8 cellular contexts compared by ENCODE assay signal in the genomic region with DNA sequence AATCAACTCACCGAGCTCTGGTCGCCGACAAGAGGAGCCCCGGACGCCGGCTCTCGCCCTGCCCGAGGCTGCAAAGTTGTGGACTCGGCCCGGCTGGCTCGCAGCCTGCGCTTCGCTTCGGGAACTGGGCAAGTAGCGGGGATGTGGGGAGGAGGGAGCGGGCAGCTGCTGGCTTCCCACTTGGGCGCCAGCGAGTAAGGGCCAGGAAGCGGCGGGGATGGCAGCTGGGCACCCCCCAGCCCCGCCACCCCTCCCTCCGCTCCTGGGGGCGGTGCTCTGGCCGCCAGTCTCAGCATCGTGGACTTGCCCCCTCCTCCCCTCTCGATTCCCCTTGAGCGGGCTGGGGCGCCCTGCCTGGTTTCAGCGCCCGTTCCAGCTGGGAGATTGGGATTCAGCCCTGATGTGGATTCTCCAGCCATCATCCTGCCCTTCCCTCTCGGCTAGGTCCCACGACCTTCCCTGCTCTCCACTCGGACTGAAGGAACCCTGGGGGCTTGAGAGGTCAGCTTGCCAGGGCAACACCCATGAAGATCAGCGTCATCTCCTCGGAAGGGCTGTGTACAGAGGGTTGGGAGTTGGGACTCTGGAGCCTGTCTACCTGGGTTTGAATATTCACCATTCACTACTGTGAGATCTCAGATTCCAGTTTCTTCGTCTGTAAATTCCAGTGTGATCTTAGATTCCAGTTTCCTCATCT. TPM values are rescaled to one million over a fixed set of nuclear protein-coding genes. Genes with fewer than 3 reads are reported as not detected.
DNase-seq lines count a peak whose midpoint lies in the region; ATAC-seq and TF ChIP-seq lines count a peak whose summit lies in the region.

Gene ZDHHC22 (minus strand): TSS at position 200 of the 697 bp plus-strand sequence. CDS start 2,053 bp downstream, outside the sequence.

- peak within 1 kb of the TSS; percentile 62 for H3K4me3 ChIP-seq in BE2C (ENCODE audit: low read depth, low read length)
- no peak within 1 kb of the TSS for H3K4me3 ChIP-seq in OCI-LY7 (ENCODE audit: low read depth, low read length, poor library complexity, severe bottlenecking)

- no peaks in the 10 kb centered on the region for H3K9me2 ChIP-seq in OCI-LY7 (ENCODE audit: insufficient read depth, low read length)

- no peak for TF ChIP-seq CTCF in BE2C (IDR thresholded peaks at IDR 0.05; ENCODE audit: low read depth, low read length)
- no peak for TF ChIP-seq CTCF in OCI-LY7 (conservative IDR thresholded peaks at IDR 0.05; ENCODE audit: low read length)

- no peak for ATAC-seq in naive B cell (ENCODE audit: low read depth in 2 of 2)
- no peak for ATAC-seq in HG02884 (IDR thresholded peaks at IDR 0.05; ENCODE audit: unreplicated experiment)
- ATAC-seq in HG02840 (IDR thresholded peaks at IDR 0.05; ENCODE audit: low FRiP score, unreplicated experiment) = no peak

- H3K4me1 ChIP-seq in BE2C (peaks cover 2% of the 10 kb centered on the region; the same call in 1 of the 2 replicates), OCI-LY7 (ENCODE audit: insufficient read depth, low read length, poor library complexity, severe bottlenecking) (no peaks in the 10 kb centered on the region)

- no peaks in the 10 kb centered on the region; the same call in 1 of the 2 replicates for H4K20me1 ChIP-seq in OCI-LY7 (ENCODE audit: insufficient read depth, low read length)

- peak within 1 kb of the TSS; percentile 73 to 93 (median 84) for H3K4me3 Mint-ChIP-seq in naive B cell

- no peak within 1 kb of the TSS for H3K4me2 ChIP-seq in OCI-LY7 (ENCODE audit: low read length)

- peaks cover 29 to 37% (median 31%) of the 10 kb centered on the region in 3 donors for H3K4me1 Mint-ChIP-seq in naive B cell

- H3K79me2 ChIP-seq in OCI-LY7 (ENCODE audit: insufficient read depth, low read depth, low read length) = no peaks in the 10 kb centered on the region

- intact Hi-C loops in OCI-LY7 (cut with micrococcal nuclease; ENCODE audit: unreplicated experiment) = no loop called here

- H3K9me3 ChIP-seq in BE2C = no peaks in the 10 kb centered on the region
- H3K9me3 ChIP-seq in OCI-LY7 (ENCODE audit: low read length) = no peaks in the 10 kb centered on the region

- H3K27ac Mint-ChIP-seq in naive B cell = peak within 1 kb of the TSS in 1 of 6 donors; percentile 67

- peak; percentile 60 for DNase-seq in BE2C
- DNase-seq in NCI-H1105 (lab: John Stamatoyannopoulos, UW) = peak; percentile 65
- peak in 47 of 61 donors; percentile 14 to 76 (median 52) for DNase-seq in caudate nucleus (lab: John Stamatoyannopoulos, UW)
- no peak for DNase-seq in naive B cell
- no peak for DNase-seq in HK-2 (ENCODE audit: unreplicated experiment)
- DNase-seq in OCI-LY7 (ENCODE audit: low spot score) = no peak

- H2AFZ ChIP-seq in OCI-LY7 (ENCODE audit: low read length) = no peak within 1 kb of the TSS

- H3K36me3 ChIP-seq in BE2C = no peaks in the 10 kb centered on the region
- H3K36me3 ChIP-seq in OCI-LY7 (ENCODE audit: insufficient read depth, low read length) = no peaks in the 10 kb centered on the region

- BruUV-seq in OCI-LY7 (replicated peaks; lab: Mats Ljungman, UMichigan) = no TSS peak

- no peaks in the 10 kb centered on the region for H3K9me3 Mint-ChIP-seq in naive B cell

- H3K27me3 ChIP-seq in BE2C = peaks cover 18% of the 10 kb centered on the region

- peaks cover 68 to 90% (median 86%) of the 10 kb centered on the region in 3 donors for H3K27me3 Mint-ChIP-seq in naive B cell

- H3K27ac ChIP-seq in caudate nucleus (ENCODE audit: low read depth, low read length) (peak within 1 kb of the TSS; percentile 67), OCI-LY7 (ENCODE audit: low read depth, low read length, poor library complexity, severe bottlenecking) (no peak within 1 kb of the TSS)

- no peaks in the 10 kb centered on the region for H3K36me3 Mint-ChIP-seq in naive B cell

- CTCF ChIA-PET in OCI-LY7 (lab: Charles Lee; ENCODE audit: unreplicated experiment) = interaction anchor here (2.2 kb wide), 1 partner anchor 10 kb away, joined by 9 read pairs; no protein-coding TSS in a partner anchor

- POLR2A ChIA-PET in OCI-LY7 (lab: Charles Lee) = interaction anchor here (0.7 to 1.5 kb wide), 2 partner anchors 42 to 99 kb away, joined by 3 read pairs; no protein-coding TSS in a partner anchor

RNA-seq across cellular contexts. Expression of gene ZDHHC22, which starts in this region (rescaled TPM):
- polyA plus RNA-seq in BE2C (2012; ENCODE audit: insufficient read depth, insufficient read length, low read depth) = 4.3 TPM
- not detected for polyA plus RNA-seq in naive B cell (ENCODE audit: low read depth in 6 of 6)
- total RNA-seq in OCI-LY7 (2014; rRNA removed; shearing (Covaris generic)) = not detected in 2 replicates
- not detected in 2 replicates for total RNA-seq in OCI-LY7 (2022)

Comparison
In these comparisons a context has a peak if more than half of its experiments do, and no peak if none do; other contexts are left out.
1. DNase-seq: peak in BE2C (single experiment), NCI-H1105 (single experiment) and caudate nucleus (47 of 61); none in naive B cell (single experiment), HK-2 (single experiment) and OCI-LY7 (single experiment).